ENCODE assay signal across 11 cellular contexts in genomic region chr2:98507940-98508689, GRCh38.
DNase-seq lines count a peak whose midpoint lies in the region; ATAC-seq and TF ChIP-seq lines count a peak whose summit lies in the region.
"Had no signal": no experiment of that assay in that cellular context is flagged by ENCODE, and none has a peak within 500 bp of the region (broad histone marks: within the 10 kb centered on the region; RNA-seq: fewer than 3 reads in every experiment).

No MANE protein-coding gene starts in this region.

- peak overlapping the region; percentile 11 for H4K91ac ChIP-seq in mesenchymal stem cell (ENCODE audit: low read length)

- 88% methylated on average over 9 of the region's 12 CpGs for WGBS in mesenchymal stem cell

- H3K4me3 Mint-ChIP-seq in activated naive CD4-positive, alpha-beta T cell treated with anti-CD3 and anti-CD28 coated beads, Interleukin-2, amount 10 ng/mL, durations not matched to agents 7 days and 5 days, result no peak overlapping the region

- no peaks in the 10 kb centered on the region for H3K9me3 Mint-ChIP-seq in activated naive CD4-positive, alpha-beta T cell treated with anti-CD3 and anti-CD28 coated beads, Interleukin-2, amount 10 ng/mL, durations not matched to agents 7 days and 5 days

- no peak overlapping the region for H3K4me2 ChIP-seq in mesenchymal stem cell (ENCODE audit: low read length, poor library complexity, severe bottlenecking)

- peak overlapping the region; percentile 72 for H3K27ac Mint-ChIP-seq in activated naive CD4-positive, alpha-beta T cell treated with anti-CD3 and anti-CD28 coated beads, Interleukin-2, amount 10 ng/mL, durations not matched to agents 7 days and 5 days

- no peaks in the 10 kb centered on the region for H3K9me3 ChIP-seq in breast epithelium
- no peaks in the 10 kb centered on the region for H3K9me3 ChIP-seq in mesenchymal stem cell (ENCODE audit: control insufficient read depth, low read length)
- H3K9me3 ChIP-seq in upper lobe of right lung, result no peaks in the 10 kb centered on the region

- intact Hi-C loops in breast epithelium (cut with DNase I; ENCODE audit: low total_unique reads), result no loop called here
- intact Hi-C loops in upper lobe of right lung (cut with DNase I), result no loop called here

- H3K36me3 Mint-ChIP-seq in activated naive CD4-positive, alpha-beta T cell treated with anti-CD3 and anti-CD28 coated beads, Interleukin-2, amount 10 ng/mL, durations not matched to agents 7 days and 5 days, result peaks cover 66% of the 10 kb centered on the region

- H2BK5ac ChIP-seq in mesenchymal stem cell (ENCODE audit: low read depth, low read length, poor library complexity, severe bottlenecking), result no peak overlapping the region

- no peak overlapping the region for H3K9ac ChIP-seq in mesenchymal stem cell (ENCODE audit: low read length)

- H4K8ac ChIP-seq in mesenchymal stem cell (ENCODE audit: low read length), result no peak overlapping the region

- peaks cover 87% of the 10 kb centered on the region for H3K4me1 Mint-ChIP-seq in activated naive CD4-positive, alpha-beta T cell treated with anti-CD3 and anti-CD28 coated beads, Interleukin-2, amount 10 ng/mL, durations not matched to agents 7 days and 5 days

- H3K4me1 ChIP-seq in breast epithelium (peaks cover 0 to 9% of the 10 kb centered on the region in 2 donors), mesenchymal stem cell (ENCODE audit: control insufficient read depth, insufficient read depth, low read depth, low read length) (peaks cover 5% of the 10 kb centered on the region), upper lobe of right lung (peaks cover 47% of the 10 kb centered on the region)

- H3K23ac ChIP-seq in mesenchymal stem cell (ENCODE audit: low read length in 2 of 2), result no peak overlapping the region

- TF ChIP-seq CTCF in breast epithelium (IDR thresholded peaks at IDR 0.05) (no peak), upper lobe of right lung (IDR thresholded peaks at IDR 0.05) (no peak)

- TF ChIP-seq POLR2A in breast epithelium (IDR thresholded peaks at IDR 0.05), result no peak

- no peak overlapping the region for H2AFZ ChIP-seq in mesenchymal stem cell (ENCODE audit: low read depth, low read length)

- H3K14ac ChIP-seq in mesenchymal stem cell (ENCODE audit: low read length in 2 of 2), result peak overlapping the region in 1 of 2 experiments; percentile 53

- H3K4ac ChIP-seq in mesenchymal stem cell (ENCODE audit: low read depth in 1 of 2, low read length in 2 of 2), result no peak overlapping the region

- DNase-seq in activated naive CD4-positive, alpha-beta T cell treated with anti-CD3 and anti-CD28 coated beads, Interleukin-2, amount 10 ng/mL, durations not matched to agents 7 days and 5 days, result no peak
- DNase-seq in activated naive CD4-positive, alpha-beta T cell treated with anti-CD3 and anti-CD28 coated beads, Interleukin-2, amount 50 U/mL, for 16 hours, result no peak
- no peak for DNase-seq in breast epithelium (ENCODE audit: low spot score in 2 of 2)
- DNase-seq in mesenchymal stem cell, result no peak
- peak; percentile 74 for DNase-seq in upper lobe of right lung
- no peak for DNase-seq in foreskin melanocyte
- DNase-seq in SK-N-DZ (ENCODE audit: low spot score), result no peak
- DNase-seq: retina, T1000 had no signal

- H3K36me3 ChIP-seq in breast epithelium, result no peaks in the 10 kb centered on the region
- peaks cover 0 to 9% of the 10 kb centered on the region in 2 experiments for H3K36me3 ChIP-seq in mesenchymal stem cell (ENCODE audit: control insufficient read depth in 1 of 2, insufficient read depth in 2 of 2, low read depth in 1 of 2, low read length in 2 of 2)
- no peaks in the 10 kb centered on the region for H3K36me3 ChIP-seq in upper lobe of right lung

- no peaks in the 10 kb centered on the region for H3K27me3 Mint-ChIP-seq in activated naive CD4-positive, alpha-beta T cell treated with anti-CD3 and anti-CD28 coated beads, Interleukin-2, amount 10 ng/mL, durations not matched to agents 7 days and 5 days

- H3K79me1 ChIP-seq in mesenchymal stem cell (replicated peaks; ENCODE audit: low read length, poor library complexity, severe bottlenecking), result peaks cover 40% of the 10 kb centered on the region

- H2BK15ac ChIP-seq in mesenchymal stem cell (ENCODE audit: low read depth, poor library complexity, severe bottlenecking), result no peak overlapping the region

- no peak overlapping the region for H2BK12ac ChIP-seq in mesenchymal stem cell (ENCODE audit: low read length in 2 of 2)

- peak; percentile 56 for ATAC-seq in upper lobe of right lung
- ATAC-seq in GM18870 (IDR thresholded peaks at IDR 0.05; ENCODE audit: unreplicated experiment), result no peak

- CTCF ChIA-PET in activated naive CD4-positive, alpha-beta T cell treated with anti-CD3 and anti-CD28 coated beads, Interleukin-2, amount 10 ng/mL, durations not matched to agents 7 days and 5 days (lab: Charles Lee), result interaction anchor here (0.8 to 1.7 kb wide), 6 partner anchors 11 to 95 kb away, joined by 3 to 7 read pairs (median 4); no protein-coding TSS in a partner anchor

- no peak overlapping the region for H2BK120ac ChIP-seq in mesenchymal stem cell (ENCODE audit: low read depth, low read length)

- H3K27me3 ChIP-seq in breast epithelium (no peaks in the 10 kb centered on the region), mesenchymal stem cell (ENCODE audit: control insufficient read depth in 1 of 2, insufficient read depth in 1 of 2, low read length in 2 of 2) (no peaks in the 10 kb centered on the region), upper lobe of right lung (no peaks in the 10 kb centered on the region)

- peak overlapping the region in 1 of 3 donors; percentile 23 for H3K4me3 ChIP-seq in breast epithelium
- H3K4me3 ChIP-seq in mesenchymal stem cell (ENCODE audit: insufficient read depth in 1 of 2, low read depth in 1 of 2, low read length in 2 of 2), result no peak overlapping the region
- peak overlapping the region; percentile 16 for H3K4me3 ChIP-seq in upper lobe of right lung

- H3K27ac ChIP-seq in breast epithelium (peak overlapping the region; percentile 66 to 87), mesenchymal stem cell (ENCODE audit: low read length, poor library complexity, severe bottlenecking) (no peak overlapping the region), upper lobe of right lung (peak overlapping the region; percentile 80)
- H3K27ac ChIP-seq: C4-2B had no signal

- H2AK5ac ChIP-seq in mesenchymal stem cell (ENCODE audit: low read length, severe bottlenecking), result no peak overlapping the region

- peak overlapping the region in 1 of 2 experiments; percentile 42 for H3K18ac ChIP-seq in mesenchymal stem cell (ENCODE audit: low read depth in 1 of 2, low read length in 2 of 2)
